ENCODE assay signal across 12 cellular contexts in the genomic region with DNA sequence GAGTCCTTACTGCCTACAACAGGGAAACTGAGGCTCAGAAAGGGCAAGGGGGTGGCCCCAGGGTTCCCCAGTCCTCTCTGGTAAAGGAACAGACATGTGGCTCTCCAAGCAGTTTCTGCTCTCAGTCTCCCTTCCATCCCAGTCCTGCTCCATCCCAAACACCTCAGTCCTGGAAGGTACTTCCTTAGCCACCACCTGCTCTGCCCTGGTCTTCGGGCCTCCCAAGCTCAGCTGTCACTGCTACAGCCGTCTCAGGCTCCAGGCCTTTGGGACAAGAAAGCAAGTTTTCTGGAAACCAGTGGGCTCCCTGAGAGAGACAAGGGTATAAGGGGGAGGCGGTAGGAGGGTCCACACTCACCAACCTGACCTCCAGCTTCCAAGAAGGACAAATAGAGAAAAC. TPM values are rescaled to one million over a fixed set of nuclear protein-coding genes. Genes with fewer than 3 reads are reported as not detected.
DNase-seq lines count a peak whose midpoint lies in the region; ATAC-seq, FAIRE-seq and TF ChIP-seq lines count a peak whose summit lies in the region.
"Had no signal": no experiment of that assay in that cellular context is flagged by ENCODE, and none has a peak within 500 bp of the region (broad histone marks: within the 10 kb centered on the region; RNA-seq: fewer than 3 reads in every experiment).

No MANE protein-coding gene starts in this region.

- no peak for TF ChIP-seq RAD21 in HepG2 (CRISPR knock-in tag; IDR thresholded peaks at IDR 0.05)

- TF ChIP-seq CTCF in right lobe of liver (IDR thresholded peaks at IDR 0.05) (no peak), HepG2 (CRISPR knock-in tag; IDR thresholded peaks at IDR 0.05) (no peak), WERI-Rb-1 (IDR thresholded peaks at IDR 0.05; ENCODE audit: low read depth, low read length) (no peak), kidney (IDR thresholded peaks at IDR 0.05; ENCODE audit: borderline replicate concordance, extremely low read depth, insufficient read depth) (no peak), vagina (IDR thresholded peaks at IDR 0.05) (no peak)

- TF ChIP-seq POLR2A in right lobe of liver (IDR thresholded peaks at IDR 0.05) (no peak), HepG2 (IDR thresholded peaks at IDR 0.05; ENCODE audit: insufficient read depth in 1 of 2, low read depth in 2 of 2, low read length in 2 of 2) (no peak), vagina (IDR thresholded peaks at IDR 0.05) (no peak)

- no peak overlapping the region for H3K9ac ChIP-seq in HepG2 (ENCODE audit: insufficient read depth, low read depth, low read length)
- no peak overlapping the region for H3K9ac ChIP-seq in kidney (ENCODE audit: low read length in 2 of 2)

- H3K27ac ChIP-seq in right lobe of liver (no peak overlapping the region), HepG2 (ENCODE audit: extremely low read length, insufficient read depth, low read length) (no peak overlapping the region), WERI-Rb-1 (no peak overlapping the region), kidney (ENCODE audit: low read depth in 2 of 2, low read length in 2 of 2) (no peak overlapping the region), vagina (peak overlapping the region; percentile 91)

- H3K36me3 ChIP-seq in right lobe of liver, result no peaks in the 10 kb centered on the region
- no peaks in the 10 kb centered on the region for H3K36me3 ChIP-seq in HepG2 (replicated peaks in 1 of 2; ENCODE audit: control insufficient read depth in 1 of 2, insufficient read depth in 2 of 2, low read length in 2 of 2)
- no peaks in the 10 kb centered on the region for H3K36me3 ChIP-seq in WERI-Rb-1
- no peaks in the 10 kb centered on the region for H3K36me3 ChIP-seq in kidney (ENCODE audit: control insufficient read depth in 1 of 2, insufficient read depth in 2 of 2, low read length in 2 of 2)
- H3K36me3 ChIP-seq in vagina, result no peaks in the 10 kb centered on the region
- H3K36me3 ChIP-seq: tibial nerve had no signal

- H3K27me3 ChIP-seq in right lobe of liver (no peaks in the 10 kb centered on the region), HepG2 (ENCODE audit: control insufficient read depth in 1 of 2, insufficient read depth in 2 of 2, low read length in 2 of 2) (peaks cover 5 to 16% of the 10 kb centered on the region in 2 experiments; a peak in 3 of 5 replicates), WERI-Rb-1 (ENCODE audit: insufficient read depth, low read depth, severe bottlenecking) (no peaks in the 10 kb centered on the region), vagina (no peaks in the 10 kb centered on the region)
- H3K27me3 ChIP-seq: tibial nerve had no signal

- no peak overlapping the region for H3K4me2 ChIP-seq in HepG2 (ENCODE audit: low read depth, low read length)

- CTCF ChIA-PET in HepG2 (lab: Yijun Ruan, JAX; ENCODE audit: low intra/inter-chr PET ratio, low total read pairs), result interaction anchor here (2.4 kb wide), 1 partner anchor 72 kb away, joined by 15 read pairs; no protein-coding TSS in a partner anchor

- no peak for TF ChIP-seq EP300 in HepG2 (IDR thresholded peaks at IDR 0.05; ENCODE audit: low read depth in 2 of 2, low read length in 2 of 2)
- no peak for TF ChIP-seq EP300 in HepG2 (CRISPR knock-in tag; IDR thresholded peaks at IDR 0.05; ENCODE audit: borderline replicate concordance)

- H3K4me1 ChIP-seq in right lobe of liver (no peaks in the 10 kb centered on the region), HepG2 (ENCODE audit: insufficient read depth, low read length) (peaks cover 22% of the 10 kb centered on the region), kidney (ENCODE audit: control insufficient read depth in 1 of 2, insufficient read depth in 1 of 2, low read depth in 1 of 2, low read length in 2 of 2) (no peaks in the 10 kb centered on the region), vagina (peaks cover 19% of the 10 kb centered on the region)

- H2AFZ ChIP-seq in HepG2 (ENCODE audit: low read length), result no peak overlapping the region

- H3K9me3 ChIP-seq in right lobe of liver (no peaks in the 10 kb centered on the region), HepG2 (ENCODE audit: low read length) (no peaks in the 10 kb centered on the region), WERI-Rb-1 (ENCODE audit: severe bottlenecking) (no peaks in the 10 kb centered on the region), kidney (ENCODE audit: control insufficient read depth in 1 of 2, low read length in 2 of 2) (no peaks in the 10 kb centered on the region), vagina (no peaks in the 10 kb centered on the region)
- H3K9me3 ChIP-seq: tibial nerve had no signal

- BruUV-seq in HepG2 (replicated peaks; lab: Mats Ljungman, UMichigan), result no TSS peak

- intact Hi-C loops in right lobe of liver (cut with DNase I) (no loop called here), HepG2 (cut with micrococcal nuclease; ENCODE audit: unreplicated experiment) (no loop called here), kidney (cut with DNase I) (no loop called here), vagina (cut with DNase I) (loop anchor here (5.0 to 10.0 kb wide), 2 partner anchors 70 to 278 kb away; no protein-coding TSS in a partner anchor)

- H3K79me2 ChIP-seq in HepG2 (ENCODE audit: insufficient read depth, low read length), result no peaks in the 10 kb centered on the region

- in situ Hi-C loops in HepG2 (cut with HindIII; ENCODE audit: extremely low pct_ligation_motif_present, low pct_unique_long_range_greater_than_20kb), result loop anchor here (5.0 kb wide), 1 partner anchor 120 kb away; no protein-coding TSS in a partner anchor

- H3K4me3 ChIP-seq in right lobe of liver, result no peak overlapping the region
- no peak overlapping the region for H3K4me3 ChIP-seq in HepG2 (replicated peaks in 1 of 3; ENCODE audit: insufficient read depth in 1 of 3, low read depth in 2 of 3, low read length in 3 of 3)
- no peak overlapping the region for H3K4me3 ChIP-seq in WERI-Rb-1 (ENCODE audit: low read depth, low read length)
- H3K4me3 ChIP-seq in kidney (ENCODE audit: low read length in 2 of 2), result no peak overlapping the region
- H3K4me3 ChIP-seq in vagina, result no peak overlapping the region

- no peak for FAIRE-seq in HepG2 (lab: Jason Lieb, UNC)
- FAIRE-seq in kidney (lab: Jason Lieb, UNC), result no peak
- FAIRE-seq in HTR-8/SVneo (lab: Jason Lieb, UNC), result no peak

- H4K20me1 ChIP-seq in HepG2 (ENCODE audit: insufficient read depth, low read length), result no peaks in the 10 kb centered on the region

- ATAC-seq in right lobe of liver, result no peak
- ATAC-seq in HepG2, result no peak
- no peak for ATAC-seq in HG03108 (IDR thresholded peaks at IDR 0.05; ENCODE audit: unreplicated experiment)

- WGBS in right lobe of liver (ENCODE audit: insufficient coverage, low coverage, low lambda C conversion rate, missing lambda C conversion rate), result 83% methylated on average over 2 of the region's 3 CpGs
- WGBS in HepG2 (ENCODE audit: low lambda C conversion rate), result 56% methylated on average over 3 of the region's 3 CpGs

- DNase-seq in right lobe of liver, result peak; percentile 15 to 35 (median 31)
- no peak for DNase-seq in HepG2 (ENCODE audit: low spot score)
- peak; percentile 2 for DNase-seq in WERI-Rb-1
- peak; percentile 40 for DNase-seq in kidney
- no peak for DNase-seq in vagina (ENCODE audit: extremely low spot score in 2 of 2)
- DNase-seq in epidermal melanocyte (ENCODE audit: insufficient read length, low spot score), result no peak
- no peak for DNase-seq in HTR-8/SVneo (ENCODE audit: insufficient read length, low spot score)
- DNase-seq: activated T-cell treated with anti-CD3 and anti-CD28 coated beads, Interleukin-2, amount 50 U/mL, for 4 hours; NCI-H1092 had no signal

- POLR2A ChIA-PET in HepG2 (lab: Yijun Ruan, JAX), result no interaction called here

RNA-seq across cellular contexts. Expression of a gene that starts 23.1 kb away (rescaled TPM):
- total RNA-seq in right lobe of liver (under 1 TPM in 2 of 6 experiments, not detected in 4; 0.06 TPM), HepG2 (2016; rRNA removed; fragmentation: Illumina TruSeq; extraction: Trizol) (0.09 TPM in 1 of 2 replicates, not detected in the other), kidney (3.2 TPM), vagina (3.9 TPM)
- total RNA-seq in HepG2 (2016; cell fraction: cytosol; rRNA removed; fragmentation: Illumina TruSeq; extraction: Trizol; ENCODE audit: low read depth), result not detected in 2 replicates
- 0.04 TPM in 1 of 2 replicates, not detected in the other for total RNA-seq in HepG2 (2016; cell fraction: insoluble cytoplasmic fraction; rRNA removed; fragmentation: Illumina TruSeq; extraction: Trizol)
- not detected in 2 replicates for total RNA-seq in HepG2 (2016; cell fraction: membrane; rRNA removed; fragmentation: Illumina TruSeq; extraction: Trizol)
- 0.09 TPM in 1 of 2 replicates, not detected in the other for total RNA-seq in HepG2 (2016; cell fraction: nucleus; rRNA removed; fragmentation: Illumina TruSeq; extraction: Trizol)
- polyA plus RNA-seq in HepG2 (2011; rRNA removed) (0.03 TPM in 1 of 2 replicates, not detected in the other), kidney (ENCODE audit: insufficient read depth, low read depth, low replicate concordance) (5.3 TPM)
- 0.04 TPM in 1 of 2 replicates, not detected in the other for polyA plus RNA-seq in HepG2 (2011; cell fraction: cytosol; rRNA removed)
- 0.14 and 0.31 TPM in 2 replicates for polyA plus RNA-seq in HepG2 (2011; cell fraction: nucleus; rRNA removed)
- polyA plus RNA-seq in HepG2 (2012), result 0.07 TPM in 1 of 2 replicates, not detected in the other
- polyA plus RNA-seq in HepG2 (2016; cell fraction: cytosol; fragmentation: Illumina TruSeq; extraction: Trizol; ENCODE audit: low read depth), result not detected in 2 replicates
- polyA plus RNA-seq in HepG2 (2016; cell fraction: insoluble cytoplasmic fraction; fragmentation: Illumina TruSeq; extraction: Trizol; ENCODE audit: low read depth), result not detected in 2 replicates
- polyA plus RNA-seq in HepG2 (2016; cell fraction: membrane; fragmentation: Illumina TruSeq; extraction: Trizol; ENCODE audit: low read depth), result not detected in 2 replicates
- 0.29 TPM in 1 of 2 replicates, not detected in the other for polyA plus RNA-seq in HepG2 (2016; cell fraction: nucleus; fragmentation: Illumina TruSeq; extraction: Trizol; ENCODE audit: insufficient read depth, low read depth)
- 2.1 TPM in 1 of 2 replicates, not detected in the other for polyA minus RNA-seq in HepG2 (2011; rRNA and poly(A)+ RNA removed; ENCODE audit: low replicate concordance)
- not detected in 2 replicates for polyA minus RNA-seq in HepG2 (2011; cell fraction: cytosol; rRNA and poly(A)+ RNA removed)
- not detected in 2 replicates for polyA minus RNA-seq in HepG2 (2011; cell fraction: nucleus; rRNA and poly(A)+ RNA removed)

RNA-seq across cellular contexts. Expression of a gene that starts 28.6 kb away (rescaled TPM):
- total RNA-seq in right lobe of liver, result under 1 TPM in 4 of 6 experiments, not detected in 2; 0.15 to 0.74 (median 0.36) TPM
- 0.08 and 0.24 TPM in 2 replicates for total RNA-seq in HepG2 (2016; rRNA removed; fragmentation: Illumina TruSeq; extraction: Trizol)
- total RNA-seq in HepG2 (2016; cell fraction: cytosol; rRNA removed; fragmentation: Illumina TruSeq; extraction: Trizol; ENCODE audit: low read depth), result not detected in 2 replicates
- 0.12 and 0.15 TPM in 2 replicates for total RNA-seq in HepG2 (2016; cell fraction: insoluble cytoplasmic fraction; rRNA removed; fragmentation: Illumina TruSeq; extraction: Trizol)
- 0.09 and 0.17 TPM in 2 replicates for total RNA-seq in HepG2 (2016; cell fraction: membrane; rRNA removed; fragmentation: Illumina TruSeq; extraction: Trizol)
- 0.09 TPM in 1 of 2 replicates, not detected in the other for total RNA-seq in HepG2 (2016; cell fraction: nucleus; rRNA removed; fragmentation: Illumina TruSeq; extraction: Trizol)
- polyA plus RNA-seq in HepG2 (2011; rRNA removed), result 0.26 and 0.29 TPM in 2 replicates
- polyA plus RNA-seq in HepG2 (2011; cell fraction: cytosol; rRNA removed), result 0.09 and 0.24 TPM in 2 replicates
- 0.57 and 0.74 TPM in 2 replicates for polyA plus RNA-seq in HepG2 (2011; cell fraction: nucleus; rRNA removed)
- polyA plus RNA-seq in HepG2 (2012), result 0.07 and 0.09 TPM in 2 replicates
- not detected in 2 replicates for polyA plus RNA-seq in HepG2 (2016; cell fraction: cytosol; fragmentation: Illumina TruSeq; extraction: Trizol; ENCODE audit: low read depth)
- 0.24 TPM in 1 of 2 replicates, not detected in the other for polyA plus RNA-seq in HepG2 (2016; cell fraction: insoluble cytoplasmic fraction; fragmentation: Illumina TruSeq; extraction: Trizol; ENCODE audit: low read depth)
- 0.12 TPM in 1 of 2 replicates, not detected in the other for polyA plus RNA-seq in HepG2 (2016; cell fraction: membrane; fragmentation: Illumina TruSeq; extraction: Trizol; ENCODE audit: low read depth)
- polyA plus RNA-seq in HepG2 (2016; cell fraction: nucleus; fragmentation: Illumina TruSeq; extraction: Trizol; ENCODE audit: insufficient read depth, low read depth), result 0.65 and 1.1 TPM in 2 replicates
- 1.4 and 1.6 TPM in 2 replicates for polyA minus RNA-seq in HepG2 (2011; rRNA and poly(A)+ RNA removed; ENCODE audit: low replicate concordance)
- not detected in 2 replicates for polyA minus RNA-seq in HepG2 (2011; cell fraction: cytosol; rRNA and poly(A)+ RNA removed)
- not detected in 2 replicates for polyA minus RNA-seq in HepG2 (2011; cell fraction: nucleus; rRNA and poly(A)+ RNA removed)
- 0.98 TPM for total RNA-seq in kidney
- 0.22 TPM for polyA plus RNA-seq in kidney (ENCODE audit: insufficient read depth, low read depth, low replicate concordance)
- 4.2 TPM for total RNA-seq in vagina
- total RNA-seq: T-helper 2 cell treated with Interferon-gamma antibody and Interleukin-4, amounts not matched to agents 100 ng/mL and 5 ng/mL, for 36 hours had no signal

Comparison
In these comparisons a context has a peak if more than half of its experiments do, and no peak if none do; other contexts are left out.
1. DNase-seq: peak in right lobe of liver (3 of 3), WERI-Rb-1 (single experiment) and kidney (single experiment); none in HepG2 (single experiment), vagina (0 of 2), epidermal melanocyte (single experiment) and HTR-8/SVneo (single experiment).